ENCODE assay signal across 26 cellular contexts in genomic region chrX:26562156-26562555, GRCh38.
DNase-seq lines count a peak whose midpoint lies in the region; FAIRE-seq and TF ChIP-seq lines count a peak whose summit lies in the region.
"Had no signal": no experiment of that assay in that cellular context is flagged by ENCODE, and none has a peak within 500 bp of the region (broad histone marks: within the 10 kb centered on the region; RNA-seq: fewer than 3 reads in every experiment).

No MANE protein-coding gene starts in this region.

- H3K9me3 Mint-ChIP-seq in astrocyte (ENCODE audit: unreplicated experiment) (no peaks in the 10 kb centered on the region), osteocyte (ENCODE audit: unreplicated experiment) (peaks cover 4% of the 10 kb centered on the region)
- peaks cover 3% of the 10 kb centered on the region for H3K9me3 Mint-ChIP-seq in T-helper 2 cell treated with Interferon-gamma antibody and Interleukin-4, amounts not matched to agents 5 μg/mL and 100 μg/mL, for 36 hours
- H3K9me3 Mint-ChIP-seq: IgD-negative memory B cell, T-cell had no signal

- no peak overlapping the region for H3K4me3 Mint-ChIP-seq in astrocyte (ENCODE audit: unreplicated experiment)
- no peak overlapping the region for H3K4me3 Mint-ChIP-seq in osteocyte (ENCODE audit: unreplicated experiment)
- no peak overlapping the region for H3K4me3 Mint-ChIP-seq in T-helper 2 cell treated with Interferon-gamma antibody and Interleukin-4, amounts not matched to agents 5 μg/mL and 100 μg/mL, for 36 hours
- H3K4me3 Mint-ChIP-seq: CD4-positive, alpha-beta memory T cell; IgD-negative memory B cell; T-cell had no signal

- peaks cover 3% of the 10 kb centered on the region for H3K27me3 Mint-ChIP-seq in astrocyte (ENCODE audit: low read depth, unreplicated experiment)
- no peaks in the 10 kb centered on the region for H3K27me3 Mint-ChIP-seq in osteocyte (ENCODE audit: unreplicated experiment)
- no peaks in the 10 kb centered on the region for H3K27me3 Mint-ChIP-seq in T-helper 2 cell treated with Interferon-gamma antibody and Interleukin-4, amounts not matched to agents 5 μg/mL and 100 μg/mL, for 36 hours (ENCODE audit: low read depth)
- H3K27me3 Mint-ChIP-seq: CD4-positive, alpha-beta memory T cell; IgD-negative memory B cell; T-cell had no signal

- no peak overlapping the region for H3K27ac ChIP-seq in ACC112 (ENCODE audit: low read depth, low read length)
- no peak overlapping the region for H3K27ac ChIP-seq in astrocyte (ENCODE audit: low read depth, low read length)
- H3K27ac ChIP-seq: HL-60, KMS-11 had no signal

- H3K36me3 Mint-ChIP-seq in astrocyte (ENCODE audit: low read depth, unreplicated experiment) (no peaks in the 10 kb centered on the region), osteocyte (ENCODE audit: unreplicated experiment) (no peaks in the 10 kb centered on the region)
- no peaks in the 10 kb centered on the region for H3K36me3 Mint-ChIP-seq in T-helper 2 cell treated with Interferon-gamma antibody and Interleukin-4, amounts not matched to agents 5 μg/mL and 100 μg/mL, for 36 hours (ENCODE audit: low read depth)
- H3K36me3 Mint-ChIP-seq: CD4-positive, alpha-beta memory T cell; IgD-negative memory B cell; T-cell had no signal

- no peaks in the 10 kb centered on the region for H3K79me2 ChIP-seq in ACC112 (ENCODE audit: control insufficient read depth, insufficient read depth, low read length, unreplicated experiment)
- H3K79me2 ChIP-seq in astrocyte (ENCODE audit: insufficient read depth, low read length) = no peaks in the 10 kb centered on the region

- no peaks in the 10 kb centered on the region for H3K27me3 ChIP-seq in ACC112 (ENCODE audit: insufficient read depth, low read length)
- H3K27me3 ChIP-seq in astrocyte (ENCODE audit: insufficient read depth, low read length) = no peaks in the 10 kb centered on the region

- DNase-seq in NCI-H146 treated with DMSO at 0.1 percent for 48 hours (lab: John Stamatoyannopoulos, UW; ENCODE audit: unreplicated experiment) (peak; percentile 21), astrocyte (ENCODE audit: low read depth) (no peak), osteocyte (ENCODE audit: extremely low spot score, unreplicated experiment) (no peak), SW480 (ENCODE audit: low spot score) (no peak)
- no peak for DNase-seq in T-helper 2 cell treated with Interferon-gamma antibody and Interleukin-4, amounts not matched to agents 5 μg/mL and 100 μg/mL, for 36 hours (ENCODE audit: low spot score)
- DNase-seq in NK-92 treated with Interleukin-12 subunit alpha and Interleukin-12 subunit beta, amount 100 ng/mL, for 24 hours (lab: John Stamatoyannopoulos, UW) = no peak
- DNase-seq: AML-193; C1 segment of cervical spinal cord; CD4-positive, alpha-beta memory T cell; COR-L47; DMS79; EL; GDM1; MM.1S; NCI-H187; NCI-H2107; NCI-H446 treated with DMSO at 0.1 percent for 48 hours; NCI-H69; PC-3; T-cell had no signal

- H3K9me3 ChIP-seq in astrocyte (ENCODE audit: insufficient read depth, low read depth, low read length) = no peaks in the 10 kb centered on the region

- no peak overlapping the region for H3K9ac ChIP-seq in astrocyte (ENCODE audit: low read length)
- H3K9ac ChIP-seq: KMS-11 had no signal

- no peaks in the 10 kb centered on the region for H3K4me1 ChIP-seq in ACC112 (ENCODE audit: control insufficient read depth, insufficient read depth, low read length, unreplicated experiment)
- H3K4me1 ChIP-seq in astrocyte (ENCODE audit: insufficient read depth, low read length) = no peaks in the 10 kb centered on the region

- no peaks in the 10 kb centered on the region for H3K4me1 Mint-ChIP-seq in astrocyte (ENCODE audit: low read depth, unreplicated experiment)
- H3K4me1 Mint-ChIP-seq in osteocyte (ENCODE audit: unreplicated experiment) = peaks cover 20% of the 10 kb centered on the region
- no peaks in the 10 kb centered on the region for H3K4me1 Mint-ChIP-seq in T-helper 2 cell treated with Interferon-gamma antibody and Interleukin-4, amounts not matched to agents 5 μg/mL and 100 μg/mL, for 36 hours (ENCODE audit: low read depth)
- H3K4me1 Mint-ChIP-seq: CD4-positive, alpha-beta memory T cell; IgD-negative memory B cell; T-cell had no signal

- H3K4me2 ChIP-seq in astrocyte (ENCODE audit: low read length) = no peak overlapping the region
- H3K4me2 ChIP-seq: KMS-11 had no signal

- peak; percentile 39 for FAIRE-seq in astrocyte (lab: Jason Lieb, UNC)
- FAIRE-seq: A204.1, GM12878 had no signal

- no peak for TF ChIP-seq CTCF in astrocyte (IDR thresholded peaks at IDR 0.05; ENCODE audit: insufficient read depth, low read depth, low read length)
- no peak for TF ChIP-seq CTCF in osteocyte (IDR thresholded peaks at IDR 0.05)

- H4K20me1 ChIP-seq in astrocyte (ENCODE audit: insufficient read depth, low read length) = no peaks in the 10 kb centered on the region

- no peaks in the 10 kb centered on the region for H3K36me3 ChIP-seq in ACC112 (ENCODE audit: insufficient read depth, low read length)
- no peaks in the 10 kb centered on the region for H3K36me3 ChIP-seq in astrocyte (ENCODE audit: insufficient read depth, low read length)

- H3K27ac Mint-ChIP-seq in astrocyte (ENCODE audit: unreplicated experiment) (no peak overlapping the region), osteocyte (ENCODE audit: unreplicated experiment) (peak overlapping the region; percentile 70)
- H3K27ac Mint-ChIP-seq in T-helper 2 cell treated with Interferon-gamma antibody and Interleukin-4, amounts not matched to agents 5 μg/mL and 100 μg/mL, for 36 hours = no peak overlapping the region
- H3K27ac Mint-ChIP-seq: T-cell had no signal

- no peak overlapping the region for H3K4me3 ChIP-seq in ACC112 (ENCODE audit: low read depth, low read length)
- no peak overlapping the region for H3K4me3 ChIP-seq in astrocyte (ENCODE audit: insufficient read depth, low read depth, low read length)
- H3K4me3 ChIP-seq: GM12878 had no signal

- H2AFZ ChIP-seq in ACC112 (ENCODE audit: low read length, unreplicated experiment) (peak overlapping the region; percentile 23), astrocyte (ENCODE audit: low read depth, low read length) (no peak overlapping the region)
